In genomic region chr3:76470285-76470684, GRCh38 we compare ENCODE assay signal across 18 cellular contexts.
DNase-seq lines count a peak whose midpoint lies in the region; FAIRE-seq and TF ChIP-seq lines count a peak whose summit lies in the region.
"Had no signal": no experiment of that assay in that cellular context is flagged by ENCODE, and none has a peak within 500 bp of the region (broad histone marks: within the 10 kb centered on the region; RNA-seq: fewer than 3 reads in every experiment).

No MANE protein-coding gene starts in this region.

- DNase-seq in H4 (ENCODE audit: low spot score) (peak; percentile 23), UCSD-AML1 (lab: John Stamatoyannopoulos, UW; ENCODE audit: unreplicated experiment) (peak; percentile 4), foreskin fibroblast (peak; percentile 68 to 87), stromal cell of bone marrow (ENCODE audit: low read depth) (peak; percentile 21), H54 (ENCODE audit: insufficient read length, low spot score) (no peak), HUDEP-2 (lab: John Stamatoyannopoulos, UW; ENCODE audit: unreplicated experiment in 76 of 76) (no peak)
- no peak for DNase-seq in stimulated activated CD4-positive, alpha-beta T cell treated with anti-CD3 and anti-CD28 coated beads, Interleukin-12 subunit alpha, Interleukin-12 subunit beta, amount 100 ng/mL, for 4 hours
- DNase-seq: activated effector memory CD4-positive, alpha-beta T cell treated with Interleukin-2 at 50 U/mL for 16 hours; aorta; dorsolateral prefrontal cortex; gastrocnemius medialis; GDM1; NCI-H2029; NCI-H526; occipital lobe; stimulated activated naive CD8-positive, alpha-beta T cell treated with anti-CD3 and anti-CD28 coated beads, Interleukin-15, amount 100 ng/mL, for 72 hours had no signal

- TF ChIP-seq CTCF in foreskin fibroblast (IDR thresholded peaks at IDR 0.05; ENCODE audit: low read depth, low read length) = no peak

- no peak for TF ChIP-seq POLR2A in H54 (IDR thresholded peaks at IDR 0.05; ENCODE audit: low read depth, low read length)

- no peak overlapping the region for H3K4me3 ChIP-seq in foreskin fibroblast (ENCODE audit: low read depth in 1 of 2, low read length in 2 of 2)
- H3K4me3 ChIP-seq: dorsolateral prefrontal cortex, gastrocnemius medialis, skin epidermis, vagina had no signal

- FAIRE-seq in H54 (lab: Jason Lieb, UNC) = no peak

Comparison
In these comparisons a context has a peak if more than half of its experiments do, and no peak if none do; other contexts are left out.
1. DNase-seq: peak in H4 (single experiment), UCSD-AML1 (single experiment), foreskin fibroblast (2 of 2) and stromal cell of bone marrow (single experiment); none in stimulated activated CD4-positive, alpha-beta T cell treated with anti-CD3 and anti-CD28 coated beads, Interleukin-12 subunit alpha, Interleukin-12 subunit beta, amount 100 ng/mL, for 4 hours (single experiment), H54 (single experiment) and HUDEP-2 (0 of 76).